In the genomic region with DNA sequence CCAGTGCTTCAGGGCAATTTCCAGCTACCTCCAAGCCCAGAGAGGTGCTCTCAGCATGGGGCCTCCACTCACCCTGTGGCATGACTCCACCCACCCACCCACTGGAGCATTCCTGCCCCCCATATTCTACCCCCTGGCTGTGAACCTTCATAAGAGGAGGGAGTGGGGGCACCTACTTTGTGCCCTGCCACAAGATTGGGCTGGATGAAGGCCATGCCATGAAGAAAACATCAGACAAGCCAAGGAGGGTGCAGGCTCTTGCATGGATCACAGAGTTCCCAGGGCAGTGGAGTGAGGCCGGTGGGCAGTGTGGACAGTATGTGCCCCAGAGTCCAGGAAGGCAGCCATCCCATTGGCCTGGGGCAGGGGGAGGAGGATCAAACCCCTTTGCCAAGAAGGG, we compare ENCODE assay signal across 24 cellular contexts.
DNase-seq lines count a peak whose midpoint lies in the region; ATAC-seq, FAIRE-seq and TF ChIP-seq lines count a peak whose summit lies in the region.
"Had no signal": no experiment of that assay in that cellular context is flagged by ENCODE, and none has a peak within 500 bp of the region (broad histone marks: within the 10 kb centered on the region; RNA-seq: fewer than 3 reads in every experiment).

No MANE protein-coding gene starts in this region.

- H3K4me1 ChIP-seq in astrocyte (ENCODE audit: insufficient read depth, low read length) = no peaks in the 10 kb centered on the region
- H3K4me1 ChIP-seq in upper lobe of right lung = no peaks in the 10 kb centered on the region
- H3K4me1 ChIP-seq in CD8-positive, alpha-beta T cell (ENCODE audit: insufficient read depth, low read length) = no peaks in the 10 kb centered on the region
- H3K4me1 ChIP-seq: A549; BE2C; BLaER1 treated with 17β-estradiol and CSF1 and Interleukin-3, amounts not matched to agents 10 nM and 100 nM; HAP-1 had no signal

- ATAC-seq in upper lobe of right lung = peak; percentile 13
- ATAC-seq in GM18498 (IDR thresholded peaks at IDR 0.05; ENCODE audit: unreplicated experiment) = no peak
- ATAC-seq in CD8-positive, alpha-beta T cell = no peak
- ATAC-seq: A549, GM12878 had no signal

- H3K4me3 ChIP-seq in astrocyte (ENCODE audit: insufficient read depth, low read depth, low read length) (no peak overlapping the region), upper lobe of right lung (no peak overlapping the region)
- no peak overlapping the region for H3K4me3 ChIP-seq in CD8-positive, alpha-beta T cell (ENCODE audit: low read depth, low read length)
- H3K4me3 ChIP-seq: A549; BLaER1 treated with 17β-estradiol and CSF1 and Interleukin-3, amounts not matched to agents 10 nM and 100 nM; GM12878; HAP-1 had no signal

- intact Hi-C loops in posterior vena cava (cut with DNase I) = no loop called here
- intact Hi-C loops in upper lobe of right lung (cut with DNase I) = no loop called here
- intact Hi-C loops in CD8-positive, alpha-beta T cell (cut with DNase I, micrococcal nuclease) = no loop called here

- no peak for TF ChIP-seq POLR2A in GM12891 (IDR thresholded peaks at IDR 0.05; ENCODE audit: low read depth, low read length)

- POLR2A ChIA-PET in CD8-positive, alpha-beta T cell (lab: Charles Lee) = no interaction called here

- peaks cover 33% of the 10 kb centered on the region for H3K27me3 Mint-ChIP-seq in astrocyte (ENCODE audit: low read depth, unreplicated experiment)
- no peaks in the 10 kb centered on the region for H3K27me3 Mint-ChIP-seq in CD8-positive, alpha-beta T cell (ENCODE audit: low read depth)
- H3K27me3 Mint-ChIP-seq: CD4-positive, alpha-beta T cell had no signal

- no peak overlapping the region for H3K27ac ChIP-seq in astrocyte (ENCODE audit: low read depth, low read length)
- H3K27ac ChIP-seq in upper lobe of right lung = no peak overlapping the region
- H3K27ac ChIP-seq in CD8-positive, alpha-beta T cell (ENCODE audit: low read depth, low read length) = no peak overlapping the region
- H3K27ac ChIP-seq: A549; BLaER1 treated with 17β-estradiol and CSF1 and Interleukin-3, amounts not matched to agents 10 nM and 100 nM had no signal

- H3K36me3 Mint-ChIP-seq in astrocyte (ENCODE audit: low read depth, unreplicated experiment) = no peaks in the 10 kb centered on the region
- H3K36me3 Mint-ChIP-seq in CD8-positive, alpha-beta T cell = no peaks in the 10 kb centered on the region
- H3K36me3 Mint-ChIP-seq: CD14-positive monocyte had no signal

- no peak for FAIRE-seq in astrocyte (lab: Jason Lieb, UNC)
- no peak for FAIRE-seq in GM12891 (lab: Jason Lieb, UNC)
- FAIRE-seq: A549, D721Med, GM12878, H54 had no signal

- H3K9me3 Mint-ChIP-seq in astrocyte (ENCODE audit: unreplicated experiment) = no peaks in the 10 kb centered on the region
- no peaks in the 10 kb centered on the region for H3K9me3 Mint-ChIP-seq in CD8-positive, alpha-beta T cell

- H3K4me1 Mint-ChIP-seq in astrocyte (ENCODE audit: low read depth, unreplicated experiment) = no peaks in the 10 kb centered on the region
- H3K4me1 Mint-ChIP-seq in CD8-positive, alpha-beta T cell (ENCODE audit: low read depth) = no peaks in the 10 kb centered on the region
- H3K4me1 Mint-ChIP-seq: CD14-positive monocyte had no signal

- no peak overlapping the region for H3K9ac ChIP-seq in astrocyte (ENCODE audit: low read length)
- H3K9ac ChIP-seq: BLaER1 treated with 17β-estradiol and CSF1 and Interleukin-3, amounts not matched to agents 10 nM and 100 nM had no signal

- H3K4me3 Mint-ChIP-seq in astrocyte (ENCODE audit: unreplicated experiment) = no peak overlapping the region
- no peak overlapping the region for H3K4me3 Mint-ChIP-seq in CD8-positive, alpha-beta T cell
- H3K4me3 Mint-ChIP-seq: CD14-positive monocyte; CD4-positive, alpha-beta T cell had no signal

- no peak overlapping the region for H2AFZ ChIP-seq in astrocyte (ENCODE audit: low read depth, low read length)

- H3K4me2 ChIP-seq in astrocyte (ENCODE audit: low read length) = no peak overlapping the region
- H3K4me2 ChIP-seq: A549; BLaER1 treated with 17β-estradiol and CSF1 and Interleukin-3, amounts not matched to agents 10 nM and 100 nM had no signal

- no peaks in the 10 kb centered on the region for H3K27me3 ChIP-seq in astrocyte (ENCODE audit: insufficient read depth, low read length)
- H3K27me3 ChIP-seq in upper lobe of right lung = no peaks in the 10 kb centered on the region
- H3K27me3 ChIP-seq in CD8-positive, alpha-beta T cell (ENCODE audit: insufficient read depth, low read length) = no peaks in the 10 kb centered on the region
- H3K27me3 ChIP-seq: BE2C; BLaER1 treated with 17β-estradiol and CSF1 and Interleukin-3, amounts not matched to agents 10 nM and 100 nM had no signal

- no peaks in the 10 kb centered on the region for H4K20me1 ChIP-seq in astrocyte (ENCODE audit: insufficient read depth, low read length)
- H4K20me1 ChIP-seq: BLaER1 treated with 17β-estradiol and CSF1 and Interleukin-3, amounts not matched to agents 10 nM and 100 nM had no signal

- DNase-seq in astrocyte (ENCODE audit: low read depth) (no peak), mesenteric fat pad (ENCODE audit: low spot score) (peak; percentile 79), posterior vena cava (ENCODE audit: low spot score) (peak; percentile 49), upper lobe of right lung (no peak), GM12891 (ENCODE audit: insufficient read length, low spot score) (no peak)
- DNase-seq in CD8-positive, alpha-beta T cell = no peak
- DNase-seq: 8988T; ACHN; AML-193; BE2C; CD4-positive, alpha-beta T cell; DMS 273 treated with DMSO at 0.1 percent for 48 hours; DMS79; EL; GDM1; GOT3 had no signal

- TF ChIP-seq CTCF in astrocyte (IDR thresholded peaks at IDR 0.05; ENCODE audit: insufficient read depth, low read depth, low read length) = no peak
- no peak for TF ChIP-seq CTCF in upper lobe of right lung (IDR thresholded peaks at IDR 0.05)
- no peak for TF ChIP-seq CTCF in CD8-positive, alpha-beta T cell (IDR thresholded peaks at IDR 0.05)

- peak overlapping the region; percentile 8 for H3K27ac Mint-ChIP-seq in astrocyte (ENCODE audit: unreplicated experiment)
- H3K27ac Mint-ChIP-seq in CD8-positive, alpha-beta T cell = no peak overlapping the region
- H3K27ac Mint-ChIP-seq: CD14-positive monocyte; CD4-positive, alpha-beta T cell had no signal

- no peaks in the 10 kb centered on the region for H3K79me2 ChIP-seq in astrocyte (ENCODE audit: insufficient read depth, low read length)

- H3K36me3 ChIP-seq in astrocyte (ENCODE audit: insufficient read depth, low read length) (no peaks in the 10 kb centered on the region), upper lobe of right lung (no peaks in the 10 kb centered on the region)
- no peaks in the 10 kb centered on the region for H3K36me3 ChIP-seq in CD8-positive, alpha-beta T cell (ENCODE audit: insufficient read depth, low read length)
- H3K36me3 ChIP-seq: BE2C; BLaER1 treated with 17β-estradiol and CSF1 and Interleukin-3, amounts not matched to agents 10 nM and 100 nM; HAP-1 had no signal

- H3K9me3 ChIP-seq in astrocyte (ENCODE audit: insufficient read depth, low read depth, low read length) (peaks cover 3% of the 10 kb centered on the region), upper lobe of right lung (no peaks in the 10 kb centered on the region)
- H3K9me3 ChIP-seq in CD8-positive, alpha-beta T cell (ENCODE audit: low read length) = no peaks in the 10 kb centered on the region
- H3K9me3 ChIP-seq: BE2C, HAP-1 had no signal

- CTCF ChIA-PET in CD8-positive, alpha-beta T cell (lab: Charles Lee) = no interaction called here

TF ChIP-seq in GM12891, 5 proteins besides CTCF, POLR2A, EP300 and RAD21:
- TF ChIP-seq TAF1 (IDR thresholded peaks at IDR 0.05; ENCODE audit: low read depth, low read length) = no peak

Comparison
In these comparisons a context has a peak if more than half of its experiments do, and no peak if none do; other contexts are left out.
1. DNase-seq: peak in mesenteric fat pad (single experiment) and posterior vena cava (single experiment); none in astrocyte (single experiment), upper lobe of right lung (single experiment), GM12891 (single experiment) and CD8-positive, alpha-beta T cell (0 of 7).